ENCODE assay signal across 14 cellular contexts in genomic region chr1:243294723-243295121, GRCh38. TPM values are rescaled to one million over a fixed set of nuclear protein-coding genes. Genes with fewer than 3 reads are reported as not detected.
DNase-seq lines count a peak whose midpoint lies in the region; ATAC-seq, FAIRE-seq and TF ChIP-seq lines count a peak whose summit lies in the region.
"Had no signal": no experiment of that assay in that cellular context is flagged by ENCODE, and none has a peak within 500 bp of the region (broad histone marks: within the 10 kb centered on the region; RNA-seq: fewer than 3 reads in every experiment).

No MANE protein-coding gene starts in this region.

- intact Hi-C loops in PC-9 (cut with micrococcal nuclease; ENCODE audit: unreplicated experiment) = no loop called here
- intact Hi-C loops in endothelial cell of umbilical vein (cut with micrococcal nuclease) = no loop called here

- H4K20me1 ChIP-seq in PC-9 (ENCODE audit: insufficient read depth) = no peaks in the 10 kb centered on the region
- H4K20me1 ChIP-seq in endothelial cell of umbilical vein (replicated peaks; ENCODE audit: control insufficient read depth, extremely low read depth, insufficient read depth, low read length) = no peaks in the 10 kb centered on the region
- no peaks in the 10 kb centered on the region for H4K20me1 ChIP-seq in osteoblast (ENCODE audit: insufficient read depth, low read length)

- TF ChIP-seq POLR2A in endothelial cell of umbilical vein (IDR thresholded peaks at IDR 0.05; ENCODE audit: low read depth, low read length) = no peak

- H3K27me3 ChIP-seq in PC-9 (ENCODE audit: insufficient read depth, low read depth) (no peaks in the 10 kb centered on the region), endothelial cell of umbilical vein (ENCODE audit: control insufficient read depth in 2 of 2, insufficient read depth in 2 of 2, low read length in 2 of 2) (no peaks in the 10 kb centered on the region), osteoblast (ENCODE audit: insufficient read depth, low read length) (no peaks in the 10 kb centered on the region)
- H3K27me3 ChIP-seq: neural progenitor cell had no signal

- peak overlapping the region; percentile 24; the same call in 1 of the 2 replicates for H3K27ac ChIP-seq in PC-9
- H3K27ac ChIP-seq in endothelial cell of umbilical vein (ENCODE audit: insufficient read depth, low read depth, low read length) = peak overlapping the region; percentile 81
- no peak overlapping the region for H3K27ac ChIP-seq in osteoblast (ENCODE audit: low read depth, low read length)
- H3K27ac ChIP-seq: neural progenitor cell had no signal

- H3K4me1 ChIP-seq in PC-9 (replicated peaks; ENCODE audit: insufficient read depth) (no peaks in the 10 kb centered on the region), endothelial cell of umbilical vein (ENCODE audit: control insufficient read depth, extremely low read depth, insufficient read depth, low read length) (peaks cover 34% of the 10 kb centered on the region), osteoblast (ENCODE audit: insufficient read depth, low read length) (peaks cover 7% of the 10 kb centered on the region)

- CTCF ChIA-PET in PC-9 (lab: Charles Lee) (no interaction called here), endothelial cell of umbilical vein (lab: Charles Lee) (interaction anchor here (1.3 kb wide), 2 partner anchors 10 to 44 kb away, joined by 3 to 4 read pairs; no protein-coding TSS in a partner anchor)

- no peak for ATAC-seq in HG03175 (IDR thresholded peaks at IDR 0.05; ENCODE audit: unreplicated experiment)
- ATAC-seq: HCT116 had no signal

- no peak for TF ChIP-seq CTCF in PC-9 (conservative IDR thresholded peaks at IDR 0.05)
- no peak for TF ChIP-seq CTCF in endothelial cell of umbilical vein (IDR thresholded peaks at IDR 0.05; ENCODE audit: extremely low read depth in 1 of 2, insufficient read depth in 1 of 2, low read depth in 1 of 2, low read length in 2 of 2)
- TF ChIP-seq CTCF in osteoblast (IDR thresholded peaks at IDR 0.05; ENCODE audit: extremely low read depth, low read depth, low read length) = no peak

- no peak overlapping the region for H2AFZ ChIP-seq in PC-9
- H2AFZ ChIP-seq in endothelial cell of umbilical vein (ENCODE audit: low read depth, low read length) = no peak overlapping the region
- H2AFZ ChIP-seq in osteoblast (ENCODE audit: low read length) = no peak overlapping the region
- H2AFZ ChIP-seq: neural progenitor cell had no signal

- H3K79me2 ChIP-seq in PC-9 (ENCODE audit: low read depth) = no peaks in the 10 kb centered on the region
- H3K79me2 ChIP-seq in endothelial cell of umbilical vein (ENCODE audit: control insufficient read depth, insufficient read depth, low read length) = peaks cover 24% of the 10 kb centered on the region
- H3K79me2 ChIP-seq in osteoblast (ENCODE audit: insufficient read depth, low read length) = peaks cover 31% of the 10 kb centered on the region

- no peak overlapping the region for H3K4me2 ChIP-seq in PC-9
- H3K4me2 ChIP-seq in endothelial cell of umbilical vein (ENCODE audit: insufficient read depth, low read length) = peak overlapping the region; percentile 10
- no peak overlapping the region for H3K4me2 ChIP-seq in osteoblast (ENCODE audit: insufficient read depth, low read length)
- H3K4me2 ChIP-seq: neural progenitor cell had no signal

- BruUV-seq in PC-9 (replicated peaks; lab: Mats Ljungman, UMichigan) (no TSS peak), endothelial cell of umbilical vein (replicated peaks; lab: Mats Ljungman, UMichigan) (no TSS peak)

- peak; percentile 60 for DNase-seq in GM03348 (ENCODE audit: low spot score)
- DNase-seq in PC-9 = no peak
- DNase-seq in endothelial cell of umbilical vein (ENCODE audit: low read depth, low spot score) = peak; percentile 43
- peak; percentile 9 for DNase-seq in osteoblast (ENCODE audit: insufficient read length, low spot score, missing footprints)
- DNase-seq in GOT3 (lab: John Stamatoyannopoulos, UW) = no peak
- no peak for DNase-seq in effector CD8-positive, alpha-beta T cell (lab: John Stamatoyannopoulos, UW)
- DNase-seq: activated CD4-positive, CD25-positive, alpha-beta regulatory T cell; activated CD8-positive, alpha-beta memory T cell treated with anti-CD3 and anti-CD28 coated beads, Interleukin-2, amount 50 U/mL, for 4 hours; hypothalamus; MV-4-11 had no signal

- H3K9me1 ChIP-seq in endothelial cell of umbilical vein (replicated peaks; ENCODE audit: control insufficient read depth, extremely low read depth, insufficient read depth, low read length) = no peaks in the 10 kb centered on the region

- peak overlapping the region; percentile 68 for H3K9ac ChIP-seq in endothelial cell of umbilical vein (replicated peaks; ENCODE audit: extremely low read depth, insufficient read depth, low read length)
- H3K9ac ChIP-seq: neural progenitor cell had no signal

- no peaks in the 10 kb centered on the region for H3K9me2 ChIP-seq in PC-9 (ENCODE audit: insufficient read depth)

- POLR2A ChIA-PET in PC-9 (lab: Charles Lee; ENCODE audit: unreplicated experiment) (no interaction called here), endothelial cell of umbilical vein (lab: Charles Lee) (no interaction called here)

- H3K36me3 ChIP-seq in PC-9 (ENCODE audit: low read depth) (peaks cover 10% of the 10 kb centered on the region; the same call in 1 of the 2 replicates), endothelial cell of umbilical vein (ENCODE audit: control insufficient read depth in 2 of 2, extremely low read depth in 1 of 2, insufficient read depth in 2 of 2, low read length in 2 of 2) (peaks cover 0 to 5% of the 10 kb centered on the region in 2 experiments), osteoblast (ENCODE audit: insufficient read depth, low read length) (peaks cover 6% of the 10 kb centered on the region)
- H3K36me3 ChIP-seq: neural progenitor cell had no signal

- H3K4me3 ChIP-seq in PC-9 = no peak overlapping the region
- H3K4me3 ChIP-seq in endothelial cell of umbilical vein (replicated peaks in 1 of 3; ENCODE audit: insufficient read depth in 1 of 3, low read depth in 1 of 3, low read length in 3 of 3) = no peak overlapping the region
- no peak overlapping the region for H3K4me3 ChIP-seq in osteoblast (ENCODE audit: insufficient read depth, low read length)
- H3K4me3 ChIP-seq: lung, neural progenitor cell had no signal

- no peaks in the 10 kb centered on the region for H3F3A ChIP-seq in PC-9 (ENCODE audit: insufficient read depth, low read depth)

- FAIRE-seq in endothelial cell of umbilical vein (lab: Jason Lieb, UNC) = no peak

- H3K9me3 ChIP-seq in PC-9 (ENCODE audit: insufficient read depth, low read depth) (peaks cover 6% of the 10 kb centered on the region), endothelial cell of umbilical vein (replicated peaks; ENCODE audit: control insufficient read depth, insufficient read depth, low read length) (no peaks in the 10 kb centered on the region), osteoblast (ENCODE audit: low read depth, low read length) (no peaks in the 10 kb centered on the region)

- dilution Hi-C loops in endothelial cell of umbilical vein (cut with MboI; ENCODE audit: extremely low pct_ligation_motif_present, low sequenced_read_pairs) = no loop called here

TF ChIP-seq in endothelial cell of umbilical vein, 7 proteins besides CTCF, POLR2A, EP300 and RAD21:
- TF ChIP-seq MAX (IDR thresholded peaks at IDR 0.05; ENCODE audit: insufficient read depth, insufficient read length) (no peak), FOS (IDR thresholded peaks at IDR 0.05; ENCODE audit: borderline replicate concordance, insufficient read depth, low read length) (peak; percentile 15)

RNA-seq across cellular contexts. Expression of gene SDCCAG8, which starts 38.9 kb away (rescaled TPM):
- total RNA-seq in PC-9 (2021) = 20.7 and 22.7 TPM in 2 replicates
- total RNA-seq in endothelial cell of umbilical vein = 25.7 and 29.4 TPM in 2 replicates
- 14.6 and 15.8 TPM in 2 replicates for polyA plus RNA-seq in endothelial cell of umbilical vein
- polyA plus RNA-seq in endothelial cell of umbilical vein (2011; cell fraction: cytosol; rRNA removed) = 18.1 TPM in 2 replicates
- polyA plus RNA-seq in endothelial cell of umbilical vein (2011; cell fraction: nucleus; rRNA removed) = 36.7 and 37.2 TPM in 2 replicates
- 26.2 and 33.2 TPM in 2 replicates for polyA plus RNA-seq in endothelial cell of umbilical vein (2012)
- 19.6 and 22.1 TPM in 2 replicates for polyA minus RNA-seq in endothelial cell of umbilical vein
- polyA minus RNA-seq in endothelial cell of umbilical vein (2011; cell fraction: cytosol; rRNA and poly(A)+ RNA removed) = 13.3 TPM
- polyA minus RNA-seq in endothelial cell of umbilical vein (2011; cell fraction: nucleus; rRNA and poly(A)+ RNA removed) = 51.3 and 60.5 TPM in 2 replicates
- 42.7 and 63.9 TPM in 2 replicates for total RNA-seq in osteoblast

RNA-seq across cellular contexts. Expression of gene CEP170, which starts 39.6 kb away (rescaled TPM):
- 40.8 and 44.6 TPM in 2 replicates for total RNA-seq in PC-9 (2021)
- 222 and 225 TPM in 2 replicates for total RNA-seq in endothelial cell of umbilical vein
- 40.0 and 49.6 TPM in 2 replicates for polyA plus RNA-seq in endothelial cell of umbilical vein
- 51.3 and 54.3 TPM in 2 replicates for polyA plus RNA-seq in endothelial cell of umbilical vein (2011; cell fraction: cytosol; rRNA removed)
- 201 and 269 TPM in 2 replicates for polyA plus RNA-seq in endothelial cell of umbilical vein (2011; cell fraction: nucleus; rRNA removed)
- polyA plus RNA-seq in endothelial cell of umbilical vein (2012) = 102 and 130 TPM in 2 replicates
- 255 and 256 TPM in 2 replicates for polyA minus RNA-seq in endothelial cell of umbilical vein
- polyA minus RNA-seq in endothelial cell of umbilical vein (2011; cell fraction: cytosol; rRNA and poly(A)+ RNA removed) = 34.8 TPM
- 470 and 485 TPM in 2 replicates for polyA minus RNA-seq in endothelial cell of umbilical vein (2011; cell fraction: nucleus; rRNA and poly(A)+ RNA removed)
- total RNA-seq in osteoblast = 90.5 and 102 TPM in 2 replicates

Comparison
In these comparisons a context has a peak if more than half of its experiments do, and no peak if none do; other contexts are left out.
1. DNase-seq: peak in GM03348 (single experiment), endothelial cell of umbilical vein (single experiment) and osteoblast (single experiment); none in PC-9 (0 of 2), GOT3 (single experiment) and effector CD8-positive, alpha-beta T cell (single experiment).